ENCODE assay signal across 22 cellular contexts in the genomic region with DNA sequence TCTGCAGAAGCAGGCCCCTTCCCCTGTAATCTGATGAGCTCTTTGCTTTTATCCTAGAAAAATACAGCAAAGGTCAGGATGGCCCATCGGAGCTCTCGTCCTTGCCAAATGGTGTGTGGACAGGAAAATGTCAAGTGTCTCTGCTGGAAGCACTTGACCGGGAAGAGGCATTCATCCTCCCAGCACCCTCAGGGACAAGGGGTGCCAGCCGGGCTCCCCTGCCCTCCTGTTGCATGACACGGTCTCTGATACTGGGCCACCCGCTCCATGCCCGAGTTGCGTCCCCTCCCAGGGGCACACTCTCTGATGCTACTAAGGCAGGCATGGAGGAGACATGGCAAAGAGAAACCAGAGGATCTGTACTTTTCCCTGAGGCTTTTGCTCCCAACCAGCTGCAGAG.
"Had no signal": no experiment of that assay in that cellular context is flagged by ENCODE, and none has a peak within 500 bp of the region (broad histone marks: within the 10 kb centered on the region; RNA-seq: fewer than 3 reads in every experiment).

No MANE protein-coding gene starts in this region.

- H3K36me3 Mint-ChIP-seq: activated naive CD8-positive, alpha-beta T cell treated with anti-CD3 and anti-CD28 coated beads for 36 hours; naive B cell; stimulated activated effector memory CD8-positive, alpha-beta T cell treated with anti-CD3 and anti-CD28 coated beads, Interleukin-12 subunit alpha, Interleukin-12 subunit beta, amount 100 ng/mL, for 72 hours had no signal

- H3K27ac Mint-ChIP-seq: activated CD8-positive, alpha-beta T cell treated with anti-CD3 and anti-CD28 coated beads, Interleukin-2, amount 10 ng/mL, durations not matched to agents 7 days and 5 days; activated naive CD8-positive, alpha-beta T cell treated with anti-CD3 and anti-CD28 coated beads for 36 hours; activated T-cell treated with anti-CD3 and anti-CD28 coated beads, Interleukin-2, amount 50 U/mL, for 24 hours; activated T-helper 17 cell treated with anti-CD3 and anti-CD28 coated beads, Interleukin-2, amount 50 U/mL, for 72 hours; stimulated activated effector memory CD8-positive, alpha-beta T cell treated with anti-CD3 and anti-CD28 coated beads, Interleukin-12 subunit alpha, Interleukin-12 subunit beta, amount 100 ng/mL, for 72 hours had no signal

- H3K4me3 ChIP-seq: breast epithelium, colonic mucosa, esophagus muscularis mucosa, lower lobe of right lung, suprapubic skin, transverse colon had no signal

- H3K4me1 Mint-ChIP-seq: activated naive CD8-positive, alpha-beta T cell treated with anti-CD3 and anti-CD28 coated beads for 36 hours; activated T-helper 17 cell treated with anti-CD3 and anti-CD28 coated beads, Interleukin-2, amount 50 U/mL, for 72 hours; stimulated activated effector memory CD8-positive, alpha-beta T cell treated with anti-CD3 and anti-CD28 coated beads, Interleukin-12 subunit alpha, Interleukin-12 subunit beta, amount 100 ng/mL, for 72 hours; stimulated activated naive CD8-positive, alpha-beta T cell treated with anti-CD3 and anti-CD28 coated beads, Interleukin-15, amount 100 ng/mL, for 72 hours had no signal

- H3K4me3 Mint-ChIP-seq: activated CD8-positive, alpha-beta T cell treated with anti-CD3 and anti-CD28 coated beads, Interleukin-2, amount 10 ng/mL, durations not matched to agents 7 days and 5 days; activated naive CD8-positive, alpha-beta T cell treated with anti-CD3 and anti-CD28 coated beads for 36 hours; activated T-cell treated with anti-CD3 and anti-CD28 coated beads, Interleukin-2, amount 50 U/mL, for 24 hours; activated T-helper 17 cell treated with anti-CD3 and anti-CD28 coated beads, Interleukin-2, amount 50 U/mL, for 72 hours; naive B cell; neural crest cell; stimulated activated effector memory CD8-positive, alpha-beta T cell treated with anti-CD3 and anti-CD28 coated beads, Interleukin-12 subunit alpha, Interleukin-12 subunit beta, amount 100 ng/mL, for 72 hours; stimulated activated naive CD8-positive, alpha-beta T cell treated with anti-CD3 and anti-CD28 coated beads, Interleukin-15, amount 100 ng/mL, for 72 hours had no signal

- H3K9me3 Mint-ChIP-seq: activated naive CD8-positive, alpha-beta T cell treated with anti-CD3 and anti-CD28 coated beads for 36 hours; activated T-cell treated with anti-CD3 and anti-CD28 coated beads, Interleukin-2, amount 50 U/mL, for 24 hours; activated T-helper 17 cell treated with anti-CD3 and anti-CD28 coated beads, Interleukin-2, amount 50 U/mL, for 72 hours; neural crest cell; stimulated activated effector memory CD8-positive, alpha-beta T cell treated with anti-CD3 and anti-CD28 coated beads, Interleukin-12 subunit alpha, Interleukin-12 subunit beta, amount 100 ng/mL, for 72 hours; stimulated activated naive CD8-positive, alpha-beta T cell treated with anti-CD3 and anti-CD28 coated beads, Interleukin-15, amount 100 ng/mL, for 72 hours had no signal

- H3K36me3 ChIP-seq: breast epithelium, colonic mucosa, esophagus muscularis mucosa, lower lobe of right lung, suprapubic skin, transverse colon had no signal

- H3K9me3 ChIP-seq: breast epithelium, colonic mucosa, esophagus muscularis mucosa, lower lobe of right lung, suprapubic skin, transverse colon had no signal

- ATAC-seq: activated CD8-positive, alpha-beta T cell treated with anti-CD3 and anti-CD28 coated beads, Interleukin-2, amount 10 ng/mL, durations not matched to agents 7 days and 5 days; activated T-helper 17 cell treated with anti-CD3 and anti-CD28 coated beads, Interleukin-2, amount 50 U/mL, for 72 hours; lower lobe of right lung; sciatic nerve; stimulated activated effector memory CD8-positive, alpha-beta T cell treated with anti-CD3 and anti-CD28 coated beads, Interleukin-12 subunit alpha, Interleukin-12 subunit beta, amount 100 ng/mL, for 72 hours; stimulated activated naive CD8-positive, alpha-beta T cell treated with anti-CD3 and anti-CD28 coated beads, Interleukin-15, amount 100 ng/mL, for 72 hours had no signal

- H3K4me1 ChIP-seq: colonic mucosa, transverse colon had no signal

- H3K27ac ChIP-seq: breast epithelium, colonic mucosa, esophagus muscularis mucosa, lower lobe of right lung, suprapubic skin, transverse colon had no signal

- DNase-seq: activated CD4-positive, alpha-beta T cell treated with anti-CD3 and anti-CD28 coated beads for 1 hour; activated CD4-positive, alpha-beta T cell treated with anti-CD3 and anti-CD28 coated beads, Interleukin-2, amount 50 U/mL, for 1 hour; activated CD8-positive, alpha-beta T cell treated with anti-CD3 and anti-CD28 coated beads, Interleukin-2, amount 10 ng/mL, durations not matched to agents 7 days and 5 days; activated naive CD4-positive, alpha-beta T cell treated with Interleukin-2 at 50 U/mL for 16 hours; activated naive CD8-positive, alpha-beta T cell treated with anti-CD3 and anti-CD28 coated beads for 36 hours; activated T-cell treated with anti-CD3 and anti-CD28 coated beads, Interleukin-2, amount 50 U/mL, for 24 hours; colonic mucosa; head of caudate nucleus; hypothalamus; lower lobe of right lung; naive B cell; small intestine; stimulated activated CD4-positive, alpha-beta T cell treated with anti-CD3 and anti-CD28 coated beads, Interleukin-2, amount 100 ng/mL, for 24 hours; stimulated activated naive CD8-positive, alpha-beta T cell treated with anti-CD3 and anti-CD28 coated beads, Interleukin-15, amount 100 ng/mL, for 72 hours; transverse colon had no signal

- H3K27me3 ChIP-seq: breast epithelium, colonic mucosa, esophagus muscularis mucosa, suprapubic skin, transverse colon had no signal
